8 cellular contexts compared by ENCODE assay signal in the genomic region with DNA sequence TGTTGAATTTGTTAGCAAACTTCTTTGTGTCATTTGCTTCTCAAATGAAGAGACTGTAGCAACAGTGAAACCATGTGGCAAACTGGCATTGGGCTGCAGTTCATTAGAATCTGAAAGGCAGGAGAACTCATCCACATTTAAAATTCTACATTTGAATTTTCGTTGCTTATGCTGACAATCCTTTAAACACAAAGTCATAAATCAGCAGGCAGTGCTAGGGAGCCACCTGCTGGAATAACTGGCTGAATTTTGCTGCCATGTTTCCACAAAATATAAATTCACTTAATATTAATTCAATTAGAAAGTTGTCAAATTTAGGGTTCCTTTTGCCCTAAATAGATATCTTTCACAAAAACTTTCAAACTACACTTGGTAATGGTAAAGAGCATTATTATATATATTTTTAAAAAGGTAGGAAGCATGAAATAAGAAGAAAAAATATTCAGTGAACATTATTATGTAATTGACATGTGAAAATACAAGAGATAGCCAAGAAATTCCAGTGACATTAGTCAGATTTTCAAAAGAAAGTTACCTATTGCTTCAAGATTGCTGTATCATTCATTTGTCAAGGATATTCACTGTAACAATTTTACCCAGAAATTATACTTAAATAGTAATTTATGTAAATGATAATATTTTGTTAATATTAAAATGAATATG.
DNase-seq lines count a peak whose midpoint lies in the region; ATAC-seq and TF ChIP-seq lines count a peak whose summit lies in the region.

No MANE protein-coding gene starts in this region.

- no peak overlapping the region for H3K27ac Mint-ChIP-seq in nephron progenitor cell

- no peaks in the 10 kb centered on the region for H3K9me2 ChIP-seq in DOHH2 (replicated peaks; ENCODE audit: control insufficient read depth, low read length)

- H3K4me1 ChIP-seq in DOHH2 (ENCODE audit: control insufficient read depth, low read length), result no peaks in the 10 kb centered on the region

- H3K79me2 ChIP-seq in DOHH2 (ENCODE audit: control insufficient read depth, low read length), result no peaks in the 10 kb centered on the region

- no peaks in the 10 kb centered on the region for H3K9me3 ChIP-seq in DOHH2 (ENCODE audit: control insufficient read depth, insufficient read depth, low read length)

- no peak overlapping the region for H3K4me2 ChIP-seq in DOHH2 (ENCODE audit: low read length)

- H3K4me1 Mint-ChIP-seq in nephron progenitor cell, result no peaks in the 10 kb centered on the region

- no peaks in the 10 kb centered on the region for H3K9me3 Mint-ChIP-seq in nephron progenitor cell

- no peaks in the 10 kb centered on the region for H3K36me3 Mint-ChIP-seq in nephron progenitor cell (ENCODE audit: low read depth)

- no peak for ATAC-seq in sciatic nerve

- no peak overlapping the region for H3K27ac ChIP-seq in DOHH2 (ENCODE audit: low read depth, low read length)

- H3K27me3 ChIP-seq in DOHH2 (ENCODE audit: control insufficient read depth, low read length), result no peaks in the 10 kb centered on the region

- no peaks in the 10 kb centered on the region for H3K27me3 Mint-ChIP-seq in nephron progenitor cell (ENCODE audit: low read depth, poor library complexity)

- no peaks in the 10 kb centered on the region for H4K20me1 ChIP-seq in DOHH2 (ENCODE audit: control insufficient read depth, insufficient read depth, low read depth, low read length)

- TF ChIP-seq CTCF in DOHH2 (IDR thresholded peaks at IDR 0.05; ENCODE audit: low read depth, low read length, poor library complexity, severe bottlenecking) (peak; percentile 48), nephron progenitor cell (IDR thresholded peaks at IDR 0.05) (peak; percentile 33)

- intact Hi-C loops in sciatic nerve (cut with DNase I), result no loop called here
- intact Hi-C loops in posterior vena cava (cut with DNase I), result no loop called here

- DNase-seq in M059J (ENCODE audit: low read depth) (peak; percentile 6), dermis blood vessel endothelial cell (peak; percentile 41), nephron progenitor cell (peak; percentile 13), GOT3 (lab: John Stamatoyannopoulos, UW) (no peak), sciatic nerve (ENCODE audit: low spot score) (no peak), GF-D8 (lab: John Stamatoyannopoulos, UW) (no peak), posterior vena cava (ENCODE audit: low spot score) (no peak)

- H3K4me3 ChIP-seq in DOHH2 (ENCODE audit: low read length), result no peak overlapping the region

- H3K4me3 Mint-ChIP-seq in nephron progenitor cell, result no peak overlapping the region

- no peaks in the 10 kb centered on the region for H3K36me3 ChIP-seq in DOHH2 (ENCODE audit: control insufficient read depth, low read length)

- no peaks in the 10 kb centered on the region for H3F3A ChIP-seq in DOHH2 (ENCODE audit: control insufficient read depth, insufficient read depth)

Comparison
In these comparisons a context has a peak if more than half of its experiments do, and no peak if none do; other contexts are left out.
1. DNase-seq: peak in M059J (single experiment), dermis blood vessel endothelial cell (single experiment) and nephron progenitor cell (single experiment); none in GOT3 (single experiment), sciatic nerve (single experiment), GF-D8 (single experiment) and posterior vena cava (single experiment).